Comparison of ENCODE assay signal across 17 cellular contexts in genomic region chr3:151431940-151432339, GRCh38. TPM values are rescaled to one million over a fixed set of nuclear protein-coding genes. Genes with fewer than 3 reads are reported as not detected.
DNase-seq lines count a peak whose midpoint lies in the region; ATAC-seq and TF ChIP-seq lines count a peak whose summit lies in the region.
"Had no signal": no experiment of that assay in that cellular context is flagged by ENCODE, and none has a peak within 500 bp of the region (broad histone marks: within the 10 kb centered on the region; RNA-seq: fewer than 3 reads in every experiment).

No MANE protein-coding gene starts in this region.

- H3K4me3 ChIP-seq in astrocyte of the spinal cord (ENCODE audit: low read depth, low read length) = no peak overlapping the region
- no peak overlapping the region for H3K4me3 ChIP-seq in sigmoid colon
- H3K4me3 ChIP-seq: gastroesophageal sphincter, left ventricle myocardium inferior had no signal

- no peak for TF ChIP-seq POLR2A in sigmoid colon (IDR thresholded peaks at IDR 0.05)

- H3K27me3 ChIP-seq in sigmoid colon = no peaks in the 10 kb centered on the region
- H3K27me3 ChIP-seq: gastroesophageal sphincter, neutrophil had no signal

- intact Hi-C loops in sigmoid colon (cut with DNase I) = no loop called here
- intact Hi-C loops in left ventricle myocardium superior (cut with micrococcal nuclease) = loop anchor here (10.0 kb wide), 2 partner anchors 413 to 483 kb away; no protein-coding TSS in a partner anchor

- no peak overlapping the region for H3K27ac ChIP-seq in sigmoid colon
- H3K27ac ChIP-seq: gastroesophageal sphincter, left ventricle myocardium inferior, neutrophil had no signal

- H3K36me3 ChIP-seq in sigmoid colon = no peaks in the 10 kb centered on the region
- H3K36me3 ChIP-seq: gastroesophageal sphincter, left ventricle myocardium inferior, neutrophil had no signal

- H3K4me1 ChIP-seq in sigmoid colon = no peaks in the 10 kb centered on the region
- H3K4me1 ChIP-seq: left ventricle myocardium inferior had no signal

- in situ Hi-C loops in astrocyte of the spinal cord (cut with HindIII; ENCODE audit: low sequenced_read_pairs) = no loop called here

- TF ChIP-seq EP300 in sigmoid colon (IDR thresholded peaks at IDR 0.05) = no peak

- no peak for ATAC-seq in left ventricle myocardium superior
- ATAC-seq: gastroesophageal sphincter; stimulated activated naive B cell treated with anti-CD40 and anti-IgM and Interleukin-4, amounts not matched to agents 10 μg/mL and 1 μg/mL and 100 μg/mL, for 72 hours had no signal

- no peaks in the 10 kb centered on the region for H3K9me3 ChIP-seq in sigmoid colon
- H3K9me3 ChIP-seq: gastroesophageal sphincter, left ventricle myocardium inferior, neutrophil had no signal

- no peak for TF ChIP-seq CTCF in astrocyte of the spinal cord (IDR thresholded peaks at IDR 0.05; ENCODE audit: low read depth, low read length)
- no peak for TF ChIP-seq CTCF in sigmoid colon (IDR thresholded peaks at IDR 0.05)

- WGBS in sigmoid colon, 2 donors = 88 to 94% methylated on average over 3 of the region's 3 CpGs

- DNase-seq in GDM1 (lab: John Stamatoyannopoulos, UW) = peak; percentile 2
- peak; percentile 96 for DNase-seq in M059J (ENCODE audit: low read depth)
- DNase-seq in astrocyte of the spinal cord (ENCODE audit: low read depth, low spot score) = peak; percentile 88
- peak; percentile 81 for DNase-seq in kidney tubule cell (ENCODE audit: low spot score)
- no peak for DNase-seq in sigmoid colon
- no peak for DNase-seq in left ventricle myocardium superior
- DNase-seq in NCI-H1930 (lab: John Stamatoyannopoulos, UW) = no peak
- no peak for DNase-seq in activated naive CD4-positive, alpha-beta T cell (lab: John Stamatoyannopoulos, UW)
- DNase-seq: activated CD4-positive, alpha-beta T cell treated with anti-CD3 and anti-CD28 coated beads for 1 hour; CD4-positive, alpha-beta memory T cell; HCEC 1CT; left ventricle myocardium inferior; SHP77 treated with DMSO at 0.1 percent for 48 hours; stimulated activated naive B cell treated with anti-CD40 and anti-IgM and Interleukin-4, amounts not matched to agents 10 μg/mL and 1 μg/mL and 100 μg/mL, for 72 hours had no signal

RNA-seq across cellular contexts. Expression of gene IGSF10, which starts 28.9 kb away (rescaled TPM):
- 4.3 and 5.1 TPM in 2 replicates for total RNA-seq in M059J (2014; rRNA removed; shearing (Covaris generic))
- 1 to 10 TPM in 3 of 4 donors, under 1 TPM in 1; 0.41 to 7.2 (median 1.7) TPM for total RNA-seq in sigmoid colon
- polyA plus RNA-seq in sigmoid colon = under 1 TPM; 0.46 to 0.70 (median 0.60) TPM
- total RNA-seq in left ventricle myocardium superior = 1.9 TPM
- total RNA-seq: activated T-helper 1 cell treated with anti-CD3 and anti-CD28 coated beads, Interleukin-12 subunit alpha, Interleukin-12 subunit beta, Interleukin-2, Interleukin-4 antibody, amounts not matched to agents 30 ng/mL and 10 ng/mL and 1 ng/mL, durations not matched to agents 14 hours and 24 hours and 36 hours; CD4-positive, alpha-beta memory T cell had no signal
- polyA plus RNA-seq: CD4-positive, alpha-beta memory T cell had no signal

RNA-seq across cellular contexts. Expression of gene P2RY12, which starts 47.4 kb away (rescaled TPM):
- not detected in 2 replicates for total RNA-seq in M059J (2014; rRNA removed; shearing (Covaris generic))
- total RNA-seq in sigmoid colon (1 to 10 TPM; 1.7 to 9.3 (median 4.6) TPM), left ventricle myocardium superior (1.0 TPM)
- polyA plus RNA-seq in sigmoid colon = 1 to 10 TPM in 2 of 3 donors, under 1 TPM in 1; 0.60 to 2.1 (median 1.5) TPM
- total RNA-seq: activated T-helper 1 cell treated with anti-CD3 and anti-CD28 coated beads, Interleukin-12 subunit alpha, Interleukin-12 subunit beta, Interleukin-2, Interleukin-4 antibody, amounts not matched to agents 30 ng/mL and 10 ng/mL and 1 ng/mL, durations not matched to agents 14 hours and 24 hours and 36 hours; CD4-positive, alpha-beta memory T cell had no signal
- polyA plus RNA-seq: CD4-positive, alpha-beta memory T cell had no signal

Comparison
In these comparisons a context has a peak if more than half of its experiments do, and no peak if none do; other contexts are left out.
1. DNase-seq: peak in GDM1 (single experiment), M059J (single experiment), astrocyte of the spinal cord (single experiment) and kidney tubule cell (single experiment); none in sigmoid colon (single experiment), left ventricle myocardium superior (single experiment), NCI-H1930 (0 of 2) and activated naive CD4-positive, alpha-beta T cell (0 of 4).